ENCODE assay signal across 8 cellular contexts in genomic region chr20:62382306-62383198, GRCh38. TPM values are rescaled to one million over a fixed set of nuclear protein-coding genes. Genes with fewer than 3 reads are reported as not detected.
DNase-seq lines count a peak whose midpoint lies in the region; ATAC-seq, FAIRE-seq and TF ChIP-seq lines count a peak whose summit lies in the region.

No MANE protein-coding gene starts in this region.

- 25 to 40% methylated on average over 5 to 11 of the region's 18 CpGs for WGBS in gastroesophageal sphincter (ENCODE audit: low coverage in 1 of 2), 2 donors
- WGBS in prostate gland, result 33% methylated on average over 18 of the region's 18 CpGs
- WGBS in aorta, 2 donors, result 33% methylated on average over 18 of the region's 18 CpGs

- H3K36me3 ChIP-seq in gastroesophageal sphincter (no peaks in the 10 kb centered on the region), prostate gland (no peaks in the 10 kb centered on the region), aorta (ENCODE audit: control insufficient read depth in 1 of 2, insufficient read depth in 2 of 2, low read length in 1 of 2) (no peaks in the 10 kb centered on the region)

- peak; percentile 65 for DNase-seq in D721Med (ENCODE audit: insufficient read length, low spot score)
- peak; percentile 78 for DNase-seq in NB4 (ENCODE audit: low read depth)
- DNase-seq in SK-N-DZ (ENCODE audit: low spot score), result peak; percentile 87
- DNase-seq in activated gamma-delta T cell treated with anti-CD3 and anti-CD28 coated beads, Interleukin-2, amount 50 U/mL, for 16 hours (ENCODE audit: low read depth), result peak; percentile 60
- peak; percentile 81 for DNase-seq in prostate gland (ENCODE audit: low spot score)
- peak; percentile 73 to 89 for DNase-seq in aorta

- H3K4me3 ChIP-seq in NB4 (ENCODE audit: low read depth, low read length) (no peak overlapping the region), gastroesophageal sphincter (no peak overlapping the region), prostate gland (no peak overlapping the region), aorta (ENCODE audit: low read length in 2 of 2) (no peak overlapping the region)

- H3K27me3 ChIP-seq in gastroesophageal sphincter (no peaks in the 10 kb centered on the region), prostate gland (replicated peaks; ENCODE audit: insufficient read depth) (no peaks in the 10 kb centered on the region), aorta (ENCODE audit: control insufficient read depth in 1 of 2, insufficient read depth in 2 of 2, low read length in 1 of 2) (no peaks in the 10 kb centered on the region)

- intact Hi-C loops in prostate gland (cut with DNase I), result loop anchor here (10.0 kb wide), 2 partner anchors 198 to 238 kb away; partner anchors contain the start of genes MTG2, PSMA7 and SS18L1
- intact Hi-C loops in aorta (cut with DNase I), result loop anchor here (2.0 to 5.0 kb wide), 3 partner anchors 40 to 82 kb away; partner anchors contain the start of gene ADRM1 (in 1 of the 2)

- TF ChIP-seq EP300 in gastroesophageal sphincter (IDR thresholded peaks at IDR 0.05), result no peak

- TF ChIP-seq POLR2A in NB4 (IDR thresholded peaks at IDR 0.05; ENCODE audit: extremely low read depth, insufficient read length) (no peak), gastroesophageal sphincter (IDR thresholded peaks at IDR 0.05) (no peak), prostate gland (IDR thresholded peaks at IDR 0.05) (no peak)

- no peak for FAIRE-seq in D721Med (lab: Jason Lieb, UNC)

- peak; percentile 60 for ATAC-seq in GM21717 (IDR thresholded peaks at IDR 0.05; ENCODE audit: unreplicated experiment)
- peak; percentile 67 for ATAC-seq in gastroesophageal sphincter
- peak; percentile 75 for ATAC-seq in aorta (ENCODE audit: low FRiP score)

- TF ChIP-seq CTCF in D721Med (IDR thresholded peaks at IDR 0.05; ENCODE audit: insufficient read depth, missing control alignments) (peak; percentile 92), NB4 (IDR thresholded peaks at IDR 0.05; ENCODE audit: low read depth, low read length) (peak; percentile 94), gastroesophageal sphincter (IDR thresholded peaks at IDR 0.05) (peak in 3 of 4 experiments; percentile 84 to 97 (median 93)), prostate gland (IDR thresholded peaks at IDR 0.05) (peak; percentile 77 to 95 (median 90))

- H3K9me3 ChIP-seq in gastroesophageal sphincter, result no peaks in the 10 kb centered on the region
- H3K9me3 ChIP-seq in prostate gland, result no peaks in the 10 kb centered on the region
- no peaks in the 10 kb centered on the region for H3K9me3 ChIP-seq in aorta (ENCODE audit: control insufficient read depth, low read length)

- peaks cover 0 to 60% (median 22%) of the 10 kb centered on the region in 3 donors for H3K4me1 ChIP-seq in gastroesophageal sphincter
- peaks cover 10% of the 10 kb centered on the region for H3K4me1 ChIP-seq in prostate gland (replicated peaks)
- H3K4me1 ChIP-seq in aorta (ENCODE audit: control insufficient read depth in 1 of 2, insufficient read depth in 2 of 2, low read length in 2 of 2), result no peaks in the 10 kb centered on the region

- H3K27ac ChIP-seq in gastroesophageal sphincter (peak overlapping the region in 3 of 4 donors; percentile 52 to 57 (median 53)), prostate gland (no peak overlapping the region), aorta (ENCODE audit: low read depth in 1 of 2, low read length in 2 of 2) (no peak overlapping the region)

RNA-seq across cellular contexts. Expression of gene RPS21, which starts 4.4 kb away (rescaled TPM):
- polyA plus RNA-seq in SK-N-DZ (2014; cell fraction: cytosol; rRNA removed), result 10,912 and 11,337 TPM in 2 replicates
- 6,422 and 11,565 TPM in 2 replicates for polyA plus RNA-seq in SK-N-DZ (2014; cell fraction: nucleus; rRNA removed)
- 1,000 to 10,000 TPM in 3 of 4 donors, 100 to 1,000 TPM in 1; 383 to 2,881 (median 2,372) TPM for total RNA-seq in gastroesophageal sphincter
- 1,000 to 10,000 TPM; 1,506 to 4,377 TPM for total RNA-seq in prostate gland
- 1,000 to 10,000 TPM in 1 of 2 donors, 100 to 1,000 TPM in 1; 965 to 1,002 TPM for total RNA-seq in aorta
- polyA plus RNA-seq in aorta, result 1,000 to 10,000 TPM; 4,520 to 6,824 TPM

RNA-seq across cellular contexts. Expression of gene LAMA5, which starts 15.4 kb away (rescaled TPM):
- 32.9 and 33.6 TPM in 2 replicates for polyA plus RNA-seq in SK-N-DZ (2014; cell fraction: cytosol; rRNA removed)
- 352 and 482 TPM in 2 replicates for polyA plus RNA-seq in SK-N-DZ (2014; cell fraction: nucleus; rRNA removed)
- total RNA-seq in gastroesophageal sphincter (100 to 1,000 TPM in 3 of 4 donors, 10 to 100 TPM in 1; 58.6 to 259 (median 172) TPM), prostate gland (100 to 1,000 TPM; 170 to 272 TPM), aorta (100 to 1,000 TPM; 361 to 395 TPM)
- polyA plus RNA-seq in aorta, result 100 to 1,000 TPM in 1 of 2 donors, 10 to 100 TPM in 1; 52.2 to 345 TPM

RNA-seq across cellular contexts. Expression of gene CABLES2, which starts 24.5 kb away (rescaled TPM):
- 7.8 and 8.4 TPM in 2 replicates for polyA plus RNA-seq in SK-N-DZ (2014; cell fraction: cytosol; rRNA removed)
- 4.6 and 8.4 TPM in 2 replicates for polyA plus RNA-seq in SK-N-DZ (2014; cell fraction: nucleus; rRNA removed)
- total RNA-seq in gastroesophageal sphincter, result 1 to 10 TPM; 2.7 to 9.8 (median 3.8) TPM
- total RNA-seq in prostate gland, result 10 to 100 TPM in 1 of 2 donors, 1 to 10 TPM in 1; 4.1 to 31.3 TPM
- total RNA-seq in aorta, result 1 to 10 TPM; 3.0 to 4.2 TPM
- 1 to 10 TPM; 1.8 to 2.1 TPM for polyA plus RNA-seq in aorta

RNA-seq across cellular contexts. Expression of gene RBBP8NL, which starts 44.8 kb away (rescaled TPM):
- polyA plus RNA-seq in SK-N-DZ (2014; cell fraction: cytosol; rRNA removed), result not detected in 2 replicates
- polyA plus RNA-seq in SK-N-DZ (2014; cell fraction: nucleus; rRNA removed), result not detected in 2 replicates
- total RNA-seq in gastroesophageal sphincter (under 1 TPM in 1 of 4 donors, not detected in 3; 0.20 TPM), prostate gland (10 to 100 TPM in 1 of 2 donors, 1 to 10 TPM in 1; 4.9 to 10.9 TPM), aorta (not detected)
- 1 to 10 TPM in 1 of 2 donors, not detected in 1; 1.6 TPM for polyA plus RNA-seq in aorta

Comparison
In these comparisons a context has a peak if more than half of its experiments do, and no peak if none do; other contexts are left out.
1. H3K27ac ChIP-seq: peak in gastroesophageal sphincter (3 of 4); none in prostate gland (0 of 2) and aorta (0 of 2).
2. Peak in every context shown above with its lines, with median percentiles within 50 percentile points of each other: DNase-seq, CTCF ChIP-seq and ATAC-seq.